In the genomic region with DNA sequence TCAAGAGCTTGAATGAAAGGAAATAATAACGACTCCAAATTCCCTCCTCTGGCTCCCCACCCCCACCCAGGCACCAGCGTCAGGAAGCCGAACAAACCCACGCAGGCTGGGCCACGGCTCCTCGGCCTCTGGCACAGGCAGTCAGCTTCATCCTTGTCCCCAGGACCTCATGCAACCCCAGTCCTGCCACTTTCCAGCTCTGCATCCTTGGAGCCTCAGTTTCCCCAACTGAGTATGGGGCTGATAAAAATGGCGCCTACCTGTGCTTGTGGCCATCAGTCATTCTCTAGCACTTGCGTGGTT, we compare ENCODE assay signal across 23 cellular contexts.
DNase-seq lines count a peak whose midpoint lies in the region; ATAC-seq, FAIRE-seq and TF ChIP-seq lines count a peak whose summit lies in the region.
"Had no signal": no experiment of that assay in that cellular context is flagged by ENCODE, and none has a peak within 500 bp of the region (broad histone marks: within the 10 kb centered on the region; RNA-seq: fewer than 3 reads in every experiment).

No MANE protein-coding gene starts in this region.

- ATAC-seq in HepG2 (no peak), right lobe of liver (peak; percentile 5 to 15 (median 11)), HG03342 (IDR thresholded peaks at IDR 0.05; ENCODE audit: unreplicated experiment) (no peak)
- ATAC-seq: A549 had no signal

- H4K20me1 ChIP-seq in HepG2 (ENCODE audit: insufficient read depth, low read length) = no peaks in the 10 kb centered on the region

- POLR2A ChIA-PET in HepG2 (lab: Yijun Ruan, JAX) = no interaction called here

- FAIRE-seq in HepG2 (lab: Jason Lieb, UNC) (no peak), GM12891 (lab: Jason Lieb, UNC) (no peak)
- FAIRE-seq: A549, D721Med had no signal

- no peaks in the 10 kb centered on the region for H3K79me2 ChIP-seq in HepG2 (ENCODE audit: insufficient read depth, low read length)

- TF ChIP-seq CTCF in liver (IDR thresholded peaks at IDR 0.05; ENCODE audit: low read depth, low read length, missing input control) = no peak
- TF ChIP-seq CTCF in HepG2 (CRISPR knock-in tag; IDR thresholded peaks at IDR 0.05) = no peak
- no peak for TF ChIP-seq CTCF in right lobe of liver (IDR thresholded peaks at IDR 0.05)
- no peak for TF ChIP-seq CTCF in sigmoid colon (IDR thresholded peaks at IDR 0.05)

- H2AFZ ChIP-seq in HepG2 (ENCODE audit: low read length) = no peak overlapping the region

- H3K4me3 ChIP-seq in liver (ENCODE audit: low read depth in 1 of 3, low read length in 3 of 3) (no peak overlapping the region), HepG2 (replicated peaks in 1 of 3; ENCODE audit: insufficient read depth in 1 of 3, low read depth in 2 of 3, low read length in 3 of 3) (no peak overlapping the region), right lobe of liver (no peak overlapping the region), sigmoid colon (no peak overlapping the region)
- H3K4me3 ChIP-seq: A549 had no signal

- CTCF ChIA-PET in HepG2 (lab: Yijun Ruan, JAX; ENCODE audit: low intra/inter-chr PET ratio, low total read pairs) = no interaction called here

- no peak overlapping the region for H3K4me2 ChIP-seq in HepG2 (ENCODE audit: low read depth, low read length)
- H3K4me2 ChIP-seq: A549, SK-N-SH had no signal

- no peak for TF ChIP-seq EP300 in HepG2 (IDR thresholded peaks at IDR 0.05; ENCODE audit: low read depth in 2 of 2, low read length in 2 of 2)
- TF ChIP-seq EP300 in HepG2 (CRISPR knock-in tag; IDR thresholded peaks at IDR 0.05; ENCODE audit: borderline replicate concordance) = no peak
- TF ChIP-seq EP300 in sigmoid colon (IDR thresholded peaks at IDR 0.05) = no peak

- intact Hi-C loops in HepG2 (cut with micrococcal nuclease; ENCODE audit: unreplicated experiment) (loop anchor here (5.0 kb wide), 1 partner anchor 88 kb away; no protein-coding TSS in a partner anchor), right lobe of liver (cut with DNase I) (no loop called here), sigmoid colon (cut with DNase I) (no loop called here)

- H3K36me3 ChIP-seq in liver (ENCODE audit: control insufficient read depth in 4 of 4, insufficient read depth in 3 of 4, low read depth in 1 of 4, low read length in 3 of 4) (no peaks in the 10 kb centered on the region), HepG2 (replicated peaks in 1 of 2; ENCODE audit: control insufficient read depth in 1 of 2, insufficient read depth in 2 of 2, low read length in 2 of 2) (0 out of 5 replicates have a peak, but pooled peaks cover 0 to 4% of the 10 kb centered on the region in 2 experiments), right lobe of liver (no peaks in the 10 kb centered on the region), sigmoid colon (no peaks in the 10 kb centered on the region)
- H3K36me3 ChIP-seq: brain microvascular endothelial cell had no signal

- no peak for DNase-seq in HepG2 (ENCODE audit: low spot score)
- no peak for DNase-seq in right lobe of liver
- DNase-seq in sigmoid colon = no peak
- DNase-seq in CD1c-positive myeloid dendritic cell (ENCODE audit: extremely low spot score) = no peak
- no peak for DNase-seq in NCI-H446 (lab: John Stamatoyannopoulos, UW)
- no peak for DNase-seq in GM12891 (ENCODE audit: insufficient read length, low spot score)
- DNase-seq: activated CD4-positive, alpha-beta T cell treated with anti-CD3 and anti-CD28 coated beads for 48 hours; activated gamma-delta T cell treated with Interleukin-2 at 50 U/mL for 16 hours; activated T-cell treated with anti-CD3 and anti-CD28 coated beads, Interleukin-2, amount 50 U/mL, for 24 hours; brain microvascular endothelial cell; effector memory CD4-positive, alpha-beta T cell; EL; islet precursor cell; naive thymus-derived CD4-positive, alpha-beta T cell; NCI-H2081 treated with DMSO at 0.1 percent for 48 hours; retina; SK-N-SH; trophoblast cell had no signal

- H3K27me3 ChIP-seq in liver (ENCODE audit: control insufficient read depth in 4 of 4, insufficient read depth in 4 of 4, low read length in 3 of 4) = no peaks in the 10 kb centered on the region
- no peaks in the 10 kb centered on the region; a peak in 1 of 5 replicates for H3K27me3 ChIP-seq in HepG2 (ENCODE audit: control insufficient read depth in 1 of 2, insufficient read depth in 2 of 2, low read length in 2 of 2)
- no peaks in the 10 kb centered on the region for H3K27me3 ChIP-seq in right lobe of liver
- H3K27me3 ChIP-seq in sigmoid colon = no peaks in the 10 kb centered on the region
- H3K27me3 ChIP-seq: brain microvascular endothelial cell had no signal

- 79% methylated on average over 8 of the region's 8 CpGs for WGBS in liver
- 97% methylated on average over 8 of the region's 8 CpGs for WGBS in HepG2 (ENCODE audit: low lambda C conversion rate)
- WGBS in right lobe of liver (ENCODE audit: insufficient coverage, low coverage, low lambda C conversion rate, missing lambda C conversion rate) = 53% methylated on average over 7 of the region's 8 CpGs
- WGBS in sigmoid colon, 2 donors = 69 to 84% methylated on average over 8 of the region's 8 CpGs

- H3K9ac ChIP-seq in liver (ENCODE audit: low read depth in 1 of 2, low read length in 2 of 2) = peak overlapping the region in 1 of 2 donors; percentile 1
- no peak overlapping the region for H3K9ac ChIP-seq in HepG2 (ENCODE audit: insufficient read depth, low read depth, low read length)
- H3K9ac ChIP-seq: SK-N-SH had no signal

- TF ChIP-seq RAD21 in liver (IDR thresholded peaks at IDR 0.05) (no peak), HepG2 (CRISPR knock-in tag; IDR thresholded peaks at IDR 0.05) (no peak)

- no peaks in the 10 kb centered on the region for H3K4me1 ChIP-seq in liver (ENCODE audit: control insufficient read depth in 4 of 4, insufficient read depth in 4 of 4, low read length in 3 of 4)
- peaks cover 37% of the 10 kb centered on the region for H3K4me1 ChIP-seq in HepG2 (ENCODE audit: insufficient read depth, low read length)
- H3K4me1 ChIP-seq in right lobe of liver = no peaks in the 10 kb centered on the region
- peaks cover 0 to 20% (median 0%) of the 10 kb centered on the region in 4 donors for H3K4me1 ChIP-seq in sigmoid colon

- no peaks in the 10 kb centered on the region for H3K9me3 ChIP-seq in liver (ENCODE audit: control insufficient read depth in 4 of 4, low read length in 3 of 4)
- H3K9me3 ChIP-seq in HepG2 (ENCODE audit: low read length) = no peaks in the 10 kb centered on the region
- no peaks in the 10 kb centered on the region for H3K9me3 ChIP-seq in right lobe of liver
- H3K9me3 ChIP-seq in sigmoid colon = no peaks in the 10 kb centered on the region
- H3K9me3 ChIP-seq: A549, SK-N-SH had no signal

- BruUV-seq in HepG2 (replicated peaks; lab: Mats Ljungman, UMichigan) = no TSS peak

- H3K27ac ChIP-seq in liver (ENCODE audit: low read depth in 1 of 2, low read length in 2 of 2) (peak overlapping the region; percentile 56 to 81), HepG2 (ENCODE audit: extremely low read length, insufficient read depth, low read length) (no peak overlapping the region), right lobe of liver (peak overlapping the region; percentile 12 to 76 (median 28)), sigmoid colon (peak overlapping the region; percentile 20 to 66 (median 48))
- H3K27ac ChIP-seq: A549, brain microvascular endothelial cell, RWPE1 had no signal

- TF ChIP-seq POLR2A in HepG2 (IDR thresholded peaks at IDR 0.05; ENCODE audit: insufficient read depth in 1 of 2, low read depth in 2 of 2, low read length in 2 of 2) (no peak), right lobe of liver (IDR thresholded peaks at IDR 0.05) (no peak), sigmoid colon (IDR thresholded peaks at IDR 0.05) (no peak), GM12891 (IDR thresholded peaks at IDR 0.05; ENCODE audit: low read depth, low read length) (no peak)

- in situ Hi-C loops in HepG2 (cut with HindIII; ENCODE audit: extremely low pct_ligation_motif_present, low pct_unique_long_range_greater_than_20kb) = no loop called here

TF ChIP-seq in liver, 16 proteins besides CTCF, POLR2A, EP300 and RAD21:
- TF ChIP-seq, protein P1, sequence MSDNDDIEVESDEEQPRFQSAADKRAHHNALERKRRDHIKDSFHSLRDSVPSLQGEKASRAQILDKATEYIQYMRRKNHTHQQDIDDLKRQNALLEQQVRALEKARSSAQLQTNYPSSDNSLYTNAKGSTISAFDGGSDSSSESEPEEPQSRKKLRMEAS (IDR thresholded peaks at IDR 0.05) = no peak
- TF ChIP-seq NR2F2 (IDR thresholded peaks at IDR 0.05) = peak; percentile 2

TF ChIP-seq in HepG2, 621 proteins besides CTCF, POLR2A, EP300 and RAD21:
- no peak for TF ChIP-seq PHF8 (CRISPR knock-in tag; IDR thresholded peaks at IDR 0.05)
- no peak for TF ChIP-seq SAP130 (CRISPR knock-in tag; IDR thresholded peaks at IDR 0.05; ENCODE audit: low read depth)
- TF ChIP-seq, protein P2, sequence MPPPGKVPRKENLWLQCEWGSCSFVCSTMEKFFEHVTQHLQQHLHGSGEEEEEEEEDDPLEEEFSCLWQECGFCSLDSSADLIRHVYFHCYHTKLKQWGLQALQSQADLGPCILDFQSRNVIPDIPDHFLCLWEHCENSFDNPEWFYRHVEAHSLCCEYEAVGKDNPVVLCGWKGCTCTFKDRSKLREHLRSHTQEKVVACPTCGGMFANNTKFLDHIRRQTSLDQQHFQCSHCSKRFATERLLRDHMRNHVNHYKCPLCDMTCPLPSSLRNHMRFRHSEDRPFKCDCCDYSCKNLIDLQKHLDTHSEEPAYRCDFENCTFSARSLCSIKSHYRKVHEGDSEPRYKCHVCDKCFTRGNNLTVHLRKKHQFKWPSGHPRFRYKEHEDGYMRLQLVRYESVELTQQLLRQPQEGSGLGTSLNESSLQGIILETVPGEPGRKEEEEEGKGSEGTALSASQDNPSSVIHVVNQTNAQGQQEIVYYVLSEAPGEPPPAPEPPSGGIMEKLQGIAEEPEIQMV (CRISPR knock-in tag; IDR thresholded peaks at IDR 0.05; ENCODE audit: low read depth) = no peak
- TF ChIP-seq ZNF382 (CRISPR knock-in tag; IDR thresholded peaks at IDR 0.05; ENCODE audit: borderline replicate concordance) = no peak

TF ChIP-seq in GM12891, 5 proteins besides CTCF, POLR2A, EP300 and RAD21:
- TF ChIP-seq PAX5 (IDR thresholded peaks at IDR 0.05; ENCODE audit: insufficient read depth, low read length, severe bottlenecking) (no peak), TAF1 (IDR thresholded peaks at IDR 0.05; ENCODE audit: low read depth, low read length) (no peak)

Comparison
In these comparisons a context has a peak if more than half of its experiments do, and no peak if none do; other contexts are left out.
1. ATAC-seq: peak in right lobe of liver (4 of 4); none in HepG2 (single experiment) and HG03342 (single experiment).